In the genomic region with DNA sequence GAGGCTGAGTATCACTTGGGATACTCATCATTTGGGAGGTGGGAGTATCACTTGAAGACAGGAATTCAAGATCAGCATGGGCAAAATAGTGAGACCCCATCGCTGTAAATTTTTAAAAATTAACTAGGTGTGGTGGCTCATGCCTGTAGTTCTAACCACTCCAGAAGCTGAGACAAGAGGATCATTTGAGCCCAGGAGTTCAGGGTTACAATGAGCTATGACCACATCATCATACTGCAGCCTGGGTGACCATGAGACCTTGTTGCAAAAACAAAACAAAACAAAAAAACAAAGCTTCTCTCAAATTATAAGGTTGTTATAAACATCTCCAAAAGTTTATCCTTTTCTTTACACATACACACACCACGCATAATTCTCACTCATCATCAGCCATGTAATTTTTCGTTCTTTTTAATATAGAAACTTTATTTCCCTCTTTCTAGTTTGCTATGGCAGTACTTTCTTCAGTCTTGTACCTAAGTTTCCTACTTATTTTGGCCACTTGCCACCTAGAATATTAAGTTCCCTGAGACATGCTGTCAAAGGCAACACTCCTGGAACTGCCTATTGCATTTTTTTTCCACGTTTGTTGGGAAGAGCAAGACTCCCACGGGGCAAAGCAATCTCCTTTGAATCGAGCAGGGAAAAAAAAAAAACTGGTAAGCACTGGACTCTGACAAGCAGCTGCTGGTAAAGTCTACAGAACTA, we compare ENCODE assay signal across 1 cellular context.
TF ChIP-seq lines count a peak whose summit lies in the region.

No MANE protein-coding gene starts in this region.

TF ChIP-seq in WTC11, 78 proteins besides CTCF, POLR2A, EP300 and RAD21 (continued from another document):
- TF ChIP-seq KAT7 (CRISPR knock-in tag; IDR thresholded peaks at IDR 0.05; ENCODE audit: borderline replicate concordance) = no peak
- TF ChIP-seq TP53 (CRISPR knock-in tag; IDR thresholded peaks at IDR 0.05) = no peak
